In genomic region chr2:176184749-176185148, GRCh38 we compare ENCODE assay signal across 9 cellular contexts. TPM values are rescaled to one million over a fixed set of nuclear protein-coding genes. Genes with fewer than 3 reads are reported as not detected.
"Had no signal": no experiment of that assay in that cellular context is flagged by ENCODE, and none has a peak within 500 bp of the region (broad histone marks: within the 10 kb centered on the region; RNA-seq: fewer than 3 reads in every experiment).

No MANE protein-coding gene starts in this region.

- H2AFZ ChIP-seq: GM23338 had no signal

- FAIRE-seq: H1, H54, K562 had no signal

- DNase-seq: H9, HCEC 1CT, IMR-90 had no signal

- H3K4me3 ChIP-seq: GM23338, K562 had no signal

- H3K27ac Mint-ChIP-seq: GM23338, H9 had no signal

- H3K4me3 Mint-ChIP-seq: GM23338, H9 had no signal

- H3K9me3 Mint-ChIP-seq: GM23338 had no signal

- ATAC-seq: GM23338, K562 had no signal

- H3K4me2 ChIP-seq: GM23338 had no signal

- H3K27ac ChIP-seq: HL-60 had no signal

RNA-seq across cellular contexts. Expression of gene HOXD1, which starts 3.7 kb away (rescaled TPM):
- total RNA-seq: GM23338, H1, H9, HT1080, IMR-90, K562 had no signal
- polyA plus RNA-seq: GM23338, IMR-90, K562 had no signal

RNA-seq across cellular contexts. Expression of gene HOXD3, which starts 27.6 kb away (rescaled TPM):
- total RNA-seq: GM23338, H1, H9, HT1080, IMR-90, K562 had no signal
- polyA plus RNA-seq: GM23338, H1, IMR-90, K562 had no signal

RNA-seq across cellular contexts. Expression of gene HOXD4, which starts 33.4 kb away (rescaled TPM):
- total RNA-seq: GM23338, H1, H9, HT1080, IMR-90, K562 had no signal
- polyA plus RNA-seq: GM23338, H1, IMR-90, K562 had no signal

RNA-seq across cellular contexts. Expression of gene HOXD8, which starts 55.2 kb away (rescaled TPM):
- total RNA-seq: GM23338, H1, H9, IMR-90 had no signal
- polyA plus RNA-seq: GM23338, H1, IMR-90 had no signal
